Comparison of ENCODE assay signal across 8 cellular contexts in the genomic region with DNA sequence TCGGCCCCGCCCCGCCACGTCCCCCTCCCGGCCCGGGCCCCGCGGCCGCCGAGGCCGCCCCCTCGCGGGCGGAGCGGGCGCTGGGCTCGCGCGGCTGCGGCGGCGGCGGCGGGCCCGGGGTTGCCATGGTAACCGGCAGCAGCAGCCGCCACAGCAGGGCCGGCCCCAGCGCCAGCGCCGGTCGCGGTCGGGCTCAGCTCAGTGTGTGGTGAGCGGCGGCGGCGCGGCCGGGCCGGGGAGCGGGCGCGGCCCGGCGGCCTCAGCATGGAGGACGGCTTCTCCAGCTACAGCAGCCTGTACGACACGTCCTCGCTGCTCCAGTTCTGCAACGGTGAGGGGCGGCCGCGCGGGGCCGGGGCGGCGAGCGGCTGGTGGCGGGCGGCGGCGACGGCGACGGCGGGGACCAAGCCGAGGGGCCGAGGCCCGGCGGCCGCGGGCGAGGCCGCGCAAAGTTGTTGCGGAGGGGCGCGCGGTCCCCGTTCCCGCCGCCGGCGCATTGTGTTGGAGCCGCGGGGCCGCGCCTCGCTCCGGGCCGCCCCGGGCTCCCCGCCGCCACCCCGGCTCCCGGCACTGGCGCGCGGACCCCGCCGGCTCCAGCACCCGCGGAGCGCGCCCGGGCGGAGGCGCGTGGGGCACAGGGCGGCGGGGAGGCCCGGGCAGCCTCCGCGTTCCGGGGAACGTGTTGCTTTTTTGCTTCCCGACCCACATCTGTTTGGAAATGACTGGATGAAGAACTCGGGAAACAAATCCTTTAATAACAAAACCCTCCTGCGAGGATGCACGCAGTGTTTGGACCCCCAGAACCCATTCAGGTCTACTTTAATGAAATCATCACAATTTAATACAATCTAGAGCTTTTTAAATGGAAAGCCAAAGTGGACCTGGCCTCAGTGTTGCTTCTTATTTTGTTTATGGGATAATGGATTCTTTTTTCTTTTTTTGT. TPM values are rescaled to one million over a fixed set of nuclear protein-coding genes. Genes with fewer than 3 reads are reported as not detected.
DNase-seq lines count a peak whose midpoint lies in the region; ATAC-seq and TF ChIP-seq lines count a peak whose summit lies in the region.

A gene with protein sequence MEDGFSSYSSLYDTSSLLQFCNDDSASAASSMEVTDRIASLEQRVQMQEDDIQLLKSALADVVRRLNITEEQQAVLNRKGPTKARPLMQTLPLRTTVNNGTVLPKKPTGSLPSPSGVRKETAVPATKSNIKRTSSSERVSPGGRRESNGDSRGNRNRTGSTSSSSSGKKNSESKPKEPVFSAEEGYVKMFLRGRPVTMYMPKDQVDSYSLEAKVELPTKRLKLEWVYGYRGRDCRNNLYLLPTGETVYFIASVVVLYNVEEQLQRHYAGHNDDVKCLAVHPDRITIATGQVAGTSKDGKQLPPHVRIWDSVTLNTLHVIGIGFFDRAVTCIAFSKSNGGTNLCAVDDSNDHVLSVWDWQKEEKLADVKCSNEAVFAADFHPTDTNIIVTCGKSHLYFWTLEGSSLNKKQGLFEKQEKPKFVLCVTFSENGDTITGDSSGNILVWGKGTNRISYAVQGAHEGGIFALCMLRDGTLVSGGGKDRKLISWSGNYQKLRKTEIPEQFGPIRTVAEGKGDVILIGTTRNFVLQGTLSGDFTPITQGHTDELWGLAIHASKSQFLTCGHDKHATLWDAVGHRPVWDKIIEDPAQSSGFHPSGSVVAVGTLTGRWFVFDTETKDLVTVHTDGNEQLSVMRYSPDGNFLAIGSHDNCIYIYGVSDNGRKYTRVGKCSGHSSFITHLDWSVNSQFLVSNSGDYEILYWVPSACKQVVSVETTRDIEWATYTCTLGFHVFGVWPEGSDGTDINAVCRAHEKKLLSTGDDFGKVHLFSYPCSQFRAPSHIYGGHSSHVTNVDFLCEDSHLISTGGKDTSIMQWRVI (plus strand): TSS at position 201 of the 943 bp plus-strand sequence. CDS start 64 bp downstream, at position 265.

- no peaks in the 10 kb centered on the region for H3K36me3 ChIP-seq in BJ (ENCODE audit: control insufficient read depth, insufficient read depth, low read length)
- H3K36me3 ChIP-seq in NT2/D1 (ENCODE audit: insufficient read depth, insufficient read length, low read length) = no peaks in the 10 kb centered on the region
- no peaks in the 10 kb centered on the region for H3K36me3 ChIP-seq in muscle layer of colon (ENCODE audit: insufficient read depth, low read length)

- H3K36me3 Mint-ChIP-seq in activated T-cell treated with anti-CD3 and anti-CD28 coated beads, Interleukin-2, amount 50 U/mL, for 72 hours (ENCODE audit: insufficient read depth in 2 of 2) = no peaks in the 10 kb centered on the region

- no peaks in the 10 kb centered on the region for H3K9me3 Mint-ChIP-seq in activated T-cell treated with anti-CD3 and anti-CD28 coated beads, Interleukin-2, amount 50 U/mL, for 72 hours

- peak within 1 kb of the TSS; percentile 64 for H3K27ac Mint-ChIP-seq in activated T-cell treated with anti-CD3 and anti-CD28 coated beads, Interleukin-2, amount 50 U/mL, for 72 hours

- H3K27ac ChIP-seq in muscle layer of colon (ENCODE audit: low read depth, low read length) = peak within 1 kb of the TSS; percentile 73

- H3K4me3 Mint-ChIP-seq in activated T-cell treated with anti-CD3 and anti-CD28 coated beads, Interleukin-2, amount 50 U/mL, for 72 hours = peak within 1 kb of the TSS; percentile 77 to 83

- ATAC-seq in HG03432 (IDR thresholded peaks at IDR 0.05; ENCODE audit: unreplicated experiment) (peak; percentile 96), esophagus mucosa (peak; percentile 80)
- peak; percentile 91 to 93 for ATAC-seq in activated T-cell treated with anti-CD3 and anti-CD28 coated beads, Interleukin-2, amount 50 U/mL, for 72 hours (replicated peaks in 1 of 2)

- peak within 1 kb of the TSS; percentile 55 for H3K4me3 ChIP-seq in BJ (ENCODE audit: low read depth, low read length)
- H3K4me3 ChIP-seq in NT2/D1 (ENCODE audit: insufficient read length, low read depth) = peak within 1 kb of the TSS; percentile 58
- peak within 1 kb of the TSS; percentile 47 to 72 for H3K4me3 ChIP-seq in muscle layer of colon (ENCODE audit: low read depth in 1 of 2, low read length in 2 of 2)

- DNase-seq in BJ (ENCODE audit: low read depth) (no peak), GM19240 (ENCODE audit: insufficient read length, low spot score) (peak; percentile 93), NT2/D1 (ENCODE audit: low read depth, low spot score) (peak; percentile 51)
- DNase-seq in activated T-cell treated with anti-CD3 and anti-CD28 coated beads, Interleukin-2, amount 50 U/mL, for 72 hours = peak; percentile 84 to 87
- DNase-seq in stimulated activated CD8-positive, alpha-beta memory T cell treated with anti-CD3 and anti-CD28 coated beads, Interleukin-4, amount 100 ng/mL, for 48 hours = peak; percentile 78

- H3K27me3 ChIP-seq in BJ (ENCODE audit: control insufficient read depth, insufficient read depth, low read length) (no peaks in the 10 kb centered on the region), NT2/D1 (ENCODE audit: insufficient read depth, insufficient read length) (peaks cover 3% of the 10 kb centered on the region), muscle layer of colon (ENCODE audit: control insufficient read depth in 1 of 2, insufficient read depth in 2 of 2, low read length in 2 of 2) (no peaks in the 10 kb centered on the region)

- H3K4me1 ChIP-seq in NT2/D1 (ENCODE audit: insufficient read depth, insufficient read length) = peaks cover 2% of the 10 kb centered on the region
- peaks cover 55% of the 10 kb centered on the region for H3K4me1 ChIP-seq in muscle layer of colon (ENCODE audit: insufficient read depth, low read length)

- TF ChIP-seq CTCF in BJ (IDR thresholded peaks at IDR 0.05; ENCODE audit: insufficient read depth, low read depth, low read length) = no peak

- H3K4me1 Mint-ChIP-seq in activated T-cell treated with anti-CD3 and anti-CD28 coated beads, Interleukin-2, amount 50 U/mL, for 72 hours (ENCODE audit: low read depth) = peaks cover 34% of the 10 kb centered on the region

- peaks cover 55% of the 10 kb centered on the region for H3K27me3 Mint-ChIP-seq in activated T-cell treated with anti-CD3 and anti-CD28 coated beads, Interleukin-2, amount 50 U/mL, for 72 hours (ENCODE audit: low read depth)

- H3K9ac ChIP-seq in NT2/D1 (ENCODE audit: insufficient read length, low read depth) = peak within 1 kb of the TSS; percentile 83
- H3K9ac ChIP-seq in muscle layer of colon (ENCODE audit: low read length) = peak within 1 kb of the TSS; percentile 59

- CTCF ChIA-PET in BJ (lab: Yijun Ruan, JAX) = interaction anchor here (0.7 to 5.7 kb wide), 5 partner anchors 20 to 92 kb away, joined by 3 to 38 read pairs (median 4); no protein-coding TSS in a partner anchor

- POLR2A ChIA-PET in BJ (lab: Charles Lee) = no interaction called here

- H3K9me3 ChIP-seq in NT2/D1 (ENCODE audit: insufficient read depth, low read length) = no peaks in the 10 kb centered on the region
- H3K9me3 ChIP-seq in muscle layer of colon (ENCODE audit: low read length) = no peaks in the 10 kb centered on the region

RNA-seq across cellular contexts. Expression of the gene that starts here (rescaled TPM):
- polyA plus RNA-seq in BJ (2011; rRNA removed) = 11.8 and 14.2 TPM in 2 replicates
- polyA minus RNA-seq in BJ (2011; rRNA and poly(A)+ RNA removed) = 20.5 and 48.5 TPM in 2 replicates
- total RNA-seq in activated T-cell treated with anti-CD3 and anti-CD28 coated beads, Interleukin-2, amount 50 U/mL, for 72 hours = 1 to 10 TPM; 2.4 to 2.6 TPM
- 6.0 TPM for total RNA-seq in esophagus mucosa
